In genomic region chr5:32388429-32389111, GRCh38 we compare ENCODE assay signal across 13 cellular contexts. TPM values are rescaled to one million over a fixed set of nuclear protein-coding genes. Genes with fewer than 3 reads are reported as not detected.
DNase-seq lines count a peak whose midpoint lies in the region; ATAC-seq and TF ChIP-seq lines count a peak whose summit lies in the region.
"Had no signal": no experiment of that assay in that cellular context is flagged by ENCODE, and none has a peak within 500 bp of the region (broad histone marks: within the 10 kb centered on the region; RNA-seq: fewer than 3 reads in every experiment).

No MANE protein-coding gene starts in this region.

- H2AK5ac ChIP-seq in neuronal stem cell (ENCODE audit: low read depth, low read length), result no peak overlapping the region

- H3K23ac ChIP-seq in neuronal stem cell (ENCODE audit: low read depth, low read length, poor library complexity), result no peak overlapping the region

- H3K4ac ChIP-seq in neuronal stem cell (ENCODE audit: low read length), result no peak overlapping the region

- H3K18ac ChIP-seq in neuronal stem cell (ENCODE audit: low read length), result no peak overlapping the region

- no peaks in the 10 kb centered on the region for H3K27me3 ChIP-seq in MG63
- H3K27me3 ChIP-seq in neuronal stem cell (ENCODE audit: control insufficient read depth in 3 of 3, insufficient read depth in 3 of 3, low read depth in 1 of 3, low read length in 3 of 3), result no peaks in the 10 kb centered on the region
- H3K27me3 ChIP-seq: ascending aorta had no signal

- no peak overlapping the region for H3K9ac ChIP-seq in neuronal stem cell (ENCODE audit: low read depth, low read length, poor library complexity)

- ATAC-seq in GM19467 (IDR thresholded peaks at IDR 0.05; ENCODE audit: unreplicated experiment), result no peak

- H2BK15ac ChIP-seq in neuronal stem cell (ENCODE audit: low read length), result no peak overlapping the region

- H2BK12ac ChIP-seq in neuronal stem cell (ENCODE audit: low read length), result no peak overlapping the region

- no peak overlapping the region for H3K4me2 ChIP-seq in neuronal stem cell (ENCODE audit: insufficient read depth, low read length, poor library complexity, severe bottlenecking)

- H3K79me1 ChIP-seq in neuronal stem cell (ENCODE audit: low read depth, low read length), result no peaks in the 10 kb centered on the region

- no peak overlapping the region for H2AFZ ChIP-seq in neuronal stem cell (ENCODE audit: low read length)

- no peak overlapping the region for H4K8ac ChIP-seq in neuronal stem cell (ENCODE audit: low read depth, low read length)

- H3K36me3 ChIP-seq in MG63 (peaks cover 93% of the 10 kb centered on the region), neuronal stem cell (replicated peaks in 1 of 2; ENCODE audit: control insufficient read depth in 2 of 2, insufficient read depth in 2 of 2, low read length in 2 of 2) (peaks cover 24 to 100% of the 10 kb centered on the region in 2 donors)

- H3K4me3 ChIP-seq in MG63 (no peak overlapping the region), astrocyte of the cerebellum (ENCODE audit: low read depth, low read length) (no peak overlapping the region), neuronal stem cell (ENCODE audit: low read length in 2 of 2) (no peak overlapping the region)
- H3K4me3 ChIP-seq: ascending aorta had no signal

- H3K4me1 ChIP-seq in neuronal stem cell (ENCODE audit: control insufficient read depth in 2 of 2, insufficient read depth in 1 of 2, low read depth in 1 of 2, low read length in 2 of 2), result peaks cover 0 to 1% of the 10 kb centered on the region in 2 donors
- H3K4me1 ChIP-seq: ascending aorta had no signal

- no peak for TF ChIP-seq CTCF in astrocyte of the cerebellum (IDR thresholded peaks at IDR 0.05; ENCODE audit: low read depth, low read length, missing control alignments)

- in situ Hi-C loops in astrocyte of the cerebellum (cut with HindIII; ENCODE audit: low sequenced_read_pairs), result no loop called here

- H3K9me3 ChIP-seq in MG63 (no peaks in the 10 kb centered on the region), neuronal stem cell (replicated peaks in 1 of 2; ENCODE audit: control insufficient read depth in 2 of 2, insufficient read depth in 1 of 2, low read depth in 1 of 2, low read length in 2 of 2) (no peaks in the 10 kb centered on the region)
- H3K9me3 ChIP-seq: ascending aorta had no signal

- no peak overlapping the region for H2BK120ac ChIP-seq in neuronal stem cell (ENCODE audit: low read depth, low read length)

- no peak overlapping the region for H3K14ac ChIP-seq in neuronal stem cell (ENCODE audit: low read length)

- H2BK5ac ChIP-seq in neuronal stem cell (ENCODE audit: low read length), result no peak overlapping the region

- no CpG with 5 or more reads among the region's 6 CpGs for WGBS in neuronal stem cell (ENCODE audit: extremely low coverage in 2 of 2, insufficient read length in 2 of 2, insufficient replicate concordance in 1 of 2), 2 donors

- peak; percentile 29 for DNase-seq in CD1c-positive myeloid dendritic cell (ENCODE audit: extremely low spot score)
- DNase-seq in MG63, result peak; percentile 19
- DNase-seq in astrocyte of the cerebellum (ENCODE audit: low read depth), result peak; percentile 1
- peak; percentile 15 for DNase-seq in myocyte (ENCODE audit: low read depth)
- DNase-seq in neuronal stem cell (ENCODE audit: low spot score), result no peak
- DNase-seq in H4 (ENCODE audit: low spot score), result no peak
- no peak for DNase-seq in SK-N-DZ (ENCODE audit: low spot score)
- DNase-seq: head of caudate nucleus; NCI-H526; stimulated activated CD4-positive, alpha-beta T cell treated with anti-CD3 and anti-CD28 coated beads, Interleukin-4, amount 100 ng/mL, for 1 hour had no signal

- H4K91ac ChIP-seq in neuronal stem cell (ENCODE audit: low read depth, low read length, poor library complexity), result no peak overlapping the region

- no peak overlapping the region for H3K27ac ChIP-seq in neuronal stem cell (replicated peaks; ENCODE audit: low read length)
- H3K27ac ChIP-seq: ascending aorta, VCaP had no signal

RNA-seq across cellular contexts. Expression of gene ZFR, which starts 56.0 kb away (rescaled TPM):
- total RNA-seq in MG63 (2014; rRNA removed; shearing (Covaris generic); ENCODE audit: low replicate concordance), result 62.7 and 95.5 TPM in 2 replicates
- 90.0 and 108 TPM in 2 replicates for total RNA-seq in myocyte
- 42.0 TPM for polyA plus RNA-seq in myocyte (2012)
- 66.1 TPM for polyA plus RNA-seq in neuronal stem cell (2013, experiment 1 of 2)
- 66.4 TPM for polyA plus RNA-seq in neuronal stem cell (2013, experiment 2 of 2)
- total RNA-seq in H4 (2014; rRNA removed; shearing (Covaris generic)), result 75.6 and 78.2 TPM in 2 replicates
- 65.9 and 79.5 TPM in 2 replicates for polyA plus RNA-seq in SK-N-DZ (2014; cell fraction: cytosol; rRNA removed)
- 50.0 and 50.2 TPM in 2 replicates for polyA plus RNA-seq in SK-N-DZ (2014; cell fraction: nucleus; rRNA removed)

Comparison
In these comparisons a context has a peak if more than half of its experiments do, and no peak if none do; other contexts are left out.
1. DNase-seq: peak in CD1c-positive myeloid dendritic cell (single experiment), MG63 (single experiment), astrocyte of the cerebellum (single experiment) and myocyte (single experiment); none in neuronal stem cell (single experiment), H4 (single experiment) and SK-N-DZ (single experiment).